13 cellular contexts compared by ENCODE assay signal in genomic region chrX:32673193-32673592, GRCh38.
DNase-seq lines count a peak whose midpoint lies in the region; ATAC-seq, FAIRE-seq and TF ChIP-seq lines count a peak whose summit lies in the region.
"Had no signal": no experiment of that assay in that cellular context is flagged by ENCODE, and none has a peak within 500 bp of the region (broad histone marks: within the 10 kb centered on the region; RNA-seq: fewer than 3 reads in every experiment).

No MANE protein-coding gene starts in this region.

- POLR2A ChIA-PET in A549 (lab: Yijun Ruan, JAX), result no interaction called here

- no peaks in the 10 kb centered on the region for H3K36me3 ChIP-seq in gastroesophageal sphincter
- H3K36me3 ChIP-seq: SJSA1 had no signal

- DNase-seq in A549 (ENCODE audit: low read depth in 1 of 2, low spot score in 1 of 2), result peak in 1 of 2 experiments; percentile 4
- peak; percentile 6 for DNase-seq in H4 (ENCODE audit: low spot score)
- DNase-seq in SK-N-DZ (ENCODE audit: low spot score), result peak; percentile 3
- peak; percentile 2 for DNase-seq in iPS-NIHi11 (ENCODE audit: low spot score)
- no peak for DNase-seq in NCI-H1694 (lab: John Stamatoyannopoulos, UW)
- DNase-seq in left colon, result no peak
- no peak for DNase-seq in cerebellar nuclear complex (lab: John Stamatoyannopoulos, UW)
- DNase-seq: activated CD8-positive, alpha-beta memory T cell treated with anti-CD3 and anti-CD28 coated beads, Interleukin-2, amount 50 U/mL, for 4 hours; natural killer cell; NCI-H1105; stimulated activated CD4-positive, alpha-beta T cell treated with anti-CD3 and anti-CD28 coated beads, Interleukin-4, amount 100 ng/mL, for 1 hour had no signal

- no peaks in the 10 kb centered on the region for H3K9me3 ChIP-seq in A549
- no peaks in the 10 kb centered on the region for H3K9me3 ChIP-seq in gastroesophageal sphincter
- H3K9me3 ChIP-seq: SJSA1 had no signal

- no peak for TF ChIP-seq EP300 in A549 (IDR thresholded peaks at IDR 0.05)
- no peak for TF ChIP-seq EP300 in gastroesophageal sphincter (IDR thresholded peaks at IDR 0.05)

- TF ChIP-seq CTCF in A549 (IDR thresholded peaks at IDR 0.05), result no peak
- TF ChIP-seq CTCF in gastroesophageal sphincter (IDR thresholded peaks at IDR 0.05), result no peak

- H3K4me3 ChIP-seq in A549 (no peak overlapping the region), gastroesophageal sphincter (no peak overlapping the region)
- H3K4me3 ChIP-seq: SJSA1 had no signal

- H3K27ac ChIP-seq in A549, result no peak overlapping the region
- H3K27ac ChIP-seq in gastroesophageal sphincter, result no peak overlapping the region
- H3K27ac ChIP-seq: SJSA1 had no signal

- H3K4me1 ChIP-seq in A549 (no peaks in the 10 kb centered on the region), gastroesophageal sphincter (no peaks in the 10 kb centered on the region)
- H3K4me1 ChIP-seq: SJSA1 had no signal

- intact Hi-C loops in left colon (cut with DNase I, micrococcal nuclease), result no loop called here

- H3K27me3 ChIP-seq in gastroesophageal sphincter, result no peaks in the 10 kb centered on the region
- H3K27me3 ChIP-seq: SJSA1 had no signal

- TF ChIP-seq POLR2A in A549 (IDR thresholded peaks at IDR 0.05; ENCODE audit: low read length), result no peak
- no peak for TF ChIP-seq POLR2A in gastroesophageal sphincter (IDR thresholded peaks at IDR 0.05)

- WGBS in A549 (ENCODE audit: missing lambda C conversion rate), result 0% methylated on average over 4 of the region's 4 CpGs
- 20 to 55% methylated on average over 4 of the region's 4 CpGs for WGBS in gastroesophageal sphincter (ENCODE audit: low coverage in 1 of 2), 2 donors

- ATAC-seq in A549 (no peak), left colon (no peak), gastroesophageal sphincter (no peak)
- ATAC-seq: natural killer cell had no signal

- FAIRE-seq in A549 (lab: Jason Lieb, UNC), result peak; percentile 97

- no peak overlapping the region for H3K4me2 ChIP-seq in A549

- no peak for TF ChIP-seq RAD21 in A549 (conservative IDR thresholded peaks at IDR 0.05 in 1 of 2, IDR thresholded peaks at IDR 0.05 in 1 of 2)

- CTCF ChIA-PET in A549 (lab: Yijun Ruan, JAX), result no interaction called here

TF ChIP-seq in A549, 52 proteins besides CTCF, POLR2A, EP300 and RAD21:
- TF ChIP-seq ATOH8 (CRISPR knock-in tag; IDR thresholded peaks at IDR 0.05; ENCODE audit: low read depth), result no peak
- TF ChIP-seq RCOR1 (IDR thresholded peaks at IDR 0.05; ENCODE audit: low read depth, low read length), result no peak
- TF ChIP-seq CBX8 (IDR thresholded peaks at IDR 0.05), result no peak
- no peak for TF ChIP-seq MAFK (IDR thresholded peaks at IDR 0.05; ENCODE audit: partially characterized antibody)
- TF ChIP-seq CHD2 (IDR thresholded peaks at IDR 0.05; ENCODE audit: low read length, partially characterized antibody), result no peak
- no peak for TF ChIP-seq ZSCAN20 (CRISPR knock-in tag; IDR thresholded peaks at IDR 0.05)
- TF ChIP-seq GATA3 (IDR thresholded peaks at IDR 0.05; ENCODE audit: borderline replicate concordance), result no peak
- no peak for TF ChIP-seq FOSB (CRISPR knock-in tag; IDR thresholded peaks at IDR 0.05)
- no peak for TF ChIP-seq HDAC2 (IDR thresholded peaks at IDR 0.05)
- no peak for TF ChIP-seq ZNF302 (CRISPR knock-in tag; IDR thresholded peaks at IDR 0.05)
- no peak for TF ChIP-seq MAX (IDR thresholded peaks at IDR 0.05)
- no peak for TF ChIP-seq ZC3H11A (IDR thresholded peaks at IDR 0.05)
- TF ChIP-seq TFCP2L1 (CRISPR knock-in tag; IDR thresholded peaks at IDR 0.05), result no peak
- TF ChIP-seq USF2 (IDR thresholded peaks at IDR 0.05), result no peak
- no peak for TF ChIP-seq BCL3 (IDR thresholded peaks at IDR 0.05)
- TF ChIP-seq RNF2 (IDR thresholded peaks at IDR 0.05; ENCODE audit: borderline replicate concordance, low read depth), result no peak
- TF ChIP-seq HOXB13 (CRISPR knock-in tag; IDR thresholded peaks at IDR 0.05; ENCODE audit: low read depth), result no peak
- no peak for TF ChIP-seq ESRRA (IDR thresholded peaks at IDR 0.05; ENCODE audit: borderline replicate concordance, low read length)
- TF ChIP-seq JUN (IDR thresholded peaks at IDR 0.05), result no peak
- no peak for TF ChIP-seq E2F6 (IDR thresholded peaks at IDR 0.05; ENCODE audit: borderline replicate concordance, low read depth)
TF ChIP-seq in A549: peak in this region for 0.

Comparison
In these comparisons a context has a peak if more than half of its experiments do, and no peak if none do; other contexts are left out.
1. DNase-seq: peak in H4 (single experiment), SK-N-DZ (single experiment) and iPS-NIHi11 (single experiment); none in NCI-H1694 (single experiment), left colon (0 of 2) and cerebellar nuclear complex (0 of 2).